In the genomic region with DNA sequence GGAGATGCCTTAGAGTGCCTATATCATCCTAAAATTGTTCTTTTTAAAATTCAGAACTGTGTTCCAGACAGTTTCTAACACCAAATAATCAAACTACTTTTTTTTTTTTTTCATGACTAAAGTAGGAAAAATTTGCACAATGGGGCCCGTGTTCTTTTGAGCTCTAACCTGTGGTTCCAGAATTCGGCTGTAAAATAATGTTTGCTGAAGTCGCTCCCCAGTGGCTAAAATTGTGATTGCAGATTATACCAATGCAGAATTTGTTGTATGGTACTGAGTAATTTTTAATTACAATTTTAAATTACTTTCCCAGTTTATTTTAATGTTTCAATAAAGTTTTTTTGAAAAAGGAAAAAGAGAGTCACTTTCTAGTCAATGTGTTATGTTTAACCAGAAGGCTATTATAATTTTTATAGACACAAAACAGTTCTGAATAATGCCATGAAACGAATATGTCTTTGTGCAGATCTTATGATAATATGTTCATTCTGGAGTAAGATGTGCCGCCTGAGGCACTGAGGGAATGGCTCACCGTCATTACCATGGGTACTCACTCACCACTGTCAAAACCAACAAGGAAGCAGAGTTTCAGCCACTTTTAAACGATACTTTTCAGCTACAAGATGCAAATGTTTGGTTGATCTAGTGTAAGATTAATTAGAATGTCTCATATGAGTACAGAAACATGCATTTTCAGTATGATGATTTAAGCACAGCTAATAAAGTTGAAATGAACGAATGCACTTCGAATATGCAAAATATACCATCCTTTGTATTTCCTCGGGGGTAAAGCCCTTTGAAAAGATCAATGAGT, we compare ENCODE assay signal across 9 cellular contexts.
DNase-seq lines count a peak whose midpoint lies in the region; ATAC-seq, FAIRE-seq and TF ChIP-seq lines count a peak whose summit lies in the region.
"Had no signal": no experiment of that assay in that cellular context is flagged by ENCODE, and none has a peak within 500 bp of the region (broad histone marks: within the 10 kb centered on the region; RNA-seq: fewer than 3 reads in every experiment).

No MANE protein-coding gene starts in this region.

- H3K79me2 ChIP-seq in OCI-LY3 (ENCODE audit: low read length), result no peaks in the 10 kb centered on the region

- no peaks in the 10 kb centered on the region for H3K4me1 ChIP-seq in cardiac muscle cell (ENCODE audit: low read depth)
- peaks cover 11% of the 10 kb centered on the region for H3K4me1 ChIP-seq in OCI-LY3 (ENCODE audit: low read length)

- no peak overlapping the region for H2AFZ ChIP-seq in OCI-LY3 (ENCODE audit: low read depth, low read length)

- H3K27ac ChIP-seq in cardiac muscle cell (no peak overlapping the region), OCI-LY3 (ENCODE audit: low read length) (no peak overlapping the region)
- H3K27ac ChIP-seq: skin epidermis had no signal

- no peaks in the 10 kb centered on the region for H3K36me3 ChIP-seq in cardiac muscle cell
- no peaks in the 10 kb centered on the region for H3K36me3 ChIP-seq in OCI-LY3 (replicated peaks; ENCODE audit: low read depth, low read length)
- no peaks in the 10 kb centered on the region for H3K36me3 ChIP-seq in bronchial epithelial cell (ENCODE audit: control insufficient read depth, insufficient read depth, low read length)

- H4K20me1 ChIP-seq in OCI-LY3 (ENCODE audit: insufficient read depth, low read length), result no peaks in the 10 kb centered on the region

- H3K4me2 ChIP-seq in OCI-LY3 (ENCODE audit: low read length), result peak overlapping the region; percentile 72

- no peak overlapping the region for H3K9ac ChIP-seq in OCI-LY3 (ENCODE audit: low read length)

- no peak for FAIRE-seq in bronchial epithelial cell (lab: Jason Lieb, UNC)

- intact Hi-C loops in left ventricle myocardium superior (cut with micrococcal nuclease), result loop anchor here (10.0 kb wide), 1 partner anchor 392 kb away; no protein-coding TSS in a partner anchor

- H3K9me3 ChIP-seq in cardiac muscle cell (ENCODE audit: low read depth) (no peaks in the 10 kb centered on the region), OCI-LY3 (ENCODE audit: insufficient read depth, low read length) (no peaks in the 10 kb centered on the region)

- H3K4me3 ChIP-seq in cardiac muscle cell, result no peak overlapping the region
- H3K4me3 ChIP-seq in OCI-LY3 (ENCODE audit: low read length), result peak overlapping the region; percentile 54
- no peak overlapping the region for H3K4me3 ChIP-seq in bronchial epithelial cell (ENCODE audit: low read depth, low read length)
- H3K4me3 ChIP-seq: skin epidermis had no signal

- ATAC-seq in left ventricle myocardium superior (no peak), HG03139 (IDR thresholded peaks at IDR 0.05; ENCODE audit: unreplicated experiment) (no peak)

- TF ChIP-seq CTCF in cardiac muscle cell (IDR thresholded peaks at IDR 0.05; ENCODE audit: low read depth, low read length), result peak; percentile 46
- peak; percentile 52 for TF ChIP-seq CTCF in OCI-LY3 (IDR thresholded peaks at IDR 0.05; ENCODE audit: low read depth, low read length)
- TF ChIP-seq CTCF in bronchial epithelial cell (IDR thresholded peaks at IDR 0.05; ENCODE audit: insufficient read depth, low read length, severe bottlenecking), result peak; percentile 7

- DNase-seq in cardiac muscle cell (ENCODE audit: low read depth in 1 of 2, low spot score in 1 of 2) (peak in 1 of 2 donors; percentile 65), left ventricle myocardium superior (no peak), bronchial epithelial cell (ENCODE audit: low read depth) (peak; percentile 33), renal cortical epithelial cell (ENCODE audit: low read depth) (peak; percentile 35), iPS-NIHi11 (ENCODE audit: low spot score) (no peak), NCI-H2196 (lab: John Stamatoyannopoulos, UW; ENCODE audit: unreplicated experiment) (no peak)

- H3K27me3 ChIP-seq in cardiac muscle cell (no peaks in the 10 kb centered on the region), OCI-LY3 (ENCODE audit: low read depth, low read length) (peaks cover 25% of the 10 kb centered on the region), bronchial epithelial cell (ENCODE audit: control insufficient read depth, insufficient read depth, low read length) (peaks cover 2% of the 10 kb centered on the region)

Comparison
In these comparisons a context has a peak if more than half of its experiments do, and no peak if none do; other contexts are left out.
1. DNase-seq: peak in bronchial epithelial cell (single experiment) and renal cortical epithelial cell (single experiment); none in left ventricle myocardium superior (single experiment), iPS-NIHi11 (single experiment) and NCI-H2196 (single experiment).
2. Peak in every context shown above with its lines, with median percentiles within 50 percentile points of each other: CTCF ChIP-seq.